ENCODE assay signal across 18 cellular contexts in the genomic region with DNA sequence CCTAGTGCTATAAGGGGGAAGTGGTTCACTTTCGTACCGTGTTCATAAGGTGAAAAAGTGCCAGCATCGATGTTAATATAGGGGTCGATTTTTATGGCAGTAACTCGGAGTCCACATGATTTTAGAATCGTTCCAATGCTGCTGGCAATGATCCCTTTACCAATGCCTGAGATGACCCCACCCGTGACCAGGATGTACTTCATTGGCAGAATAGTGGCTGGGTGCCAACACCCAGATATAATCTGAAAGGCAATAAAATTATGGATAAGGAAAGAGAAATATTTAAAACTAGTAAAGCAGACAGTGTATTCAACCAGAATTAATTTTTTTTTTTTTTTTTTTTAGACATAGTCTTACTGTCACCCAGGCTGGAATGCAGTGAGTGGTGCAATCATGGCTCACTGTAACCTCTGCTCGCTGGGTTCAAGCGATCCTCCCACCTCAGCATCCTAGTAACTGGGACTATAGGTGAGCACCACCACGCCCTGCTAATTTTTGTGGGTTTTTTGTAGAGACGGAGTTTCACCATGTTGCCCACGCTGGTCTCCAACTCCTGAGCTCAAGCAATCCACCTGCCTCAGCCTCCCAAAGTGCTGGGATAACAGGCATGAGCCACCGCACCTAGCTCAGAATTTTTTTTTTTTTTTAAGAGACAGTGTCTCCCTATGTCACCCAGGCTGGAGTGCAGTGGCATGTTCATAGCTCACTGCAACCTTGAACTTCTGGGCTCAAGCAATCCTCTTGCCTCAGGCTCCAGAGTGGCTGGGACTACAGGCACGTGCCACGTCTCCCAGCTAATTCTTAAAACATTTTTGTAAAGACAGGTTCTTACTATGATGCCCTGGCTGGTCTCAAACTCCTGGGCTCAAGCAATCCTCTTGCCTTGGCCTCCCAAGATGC. TPM values are rescaled to one million over a fixed set of nuclear protein-coding genes. Genes with fewer than 3 reads are reported as not detected.
A peak's percentile ranks its signal among the peaks of the same experiment; 100 is the strongest.
DNase-seq lines count a peak whose midpoint lies in the region; ATAC-seq, FAIRE-seq and TF ChIP-seq lines count a peak whose summit lies in the region.
"Had no signal": no experiment of that assay in that cellular context is flagged by ENCODE, and none has a peak within 500 bp of the region (broad histone marks: within the 10 kb centered on the region; RNA-seq: fewer than 3 reads in every experiment).

No MANE protein-coding gene starts in this region.

- peaks cover 40% of the 10 kb centered on the region for H3K4me1 ChIP-seq in OCI-LY1 (ENCODE audit: insufficient read depth, low read length, severe bottlenecking)
- peaks cover 27% of the 10 kb centered on the region for H3K4me1 ChIP-seq in HepG2 (ENCODE audit: insufficient read depth, low read length)
- H3K4me1 ChIP-seq in small intestine (ENCODE audit: control insufficient read depth in 2 of 2, insufficient read depth in 1 of 2, low read depth in 1 of 2, low read length in 1 of 2) = no peaks in the 10 kb centered on the region
- H3K4me1 ChIP-seq: A549, BE2C, Caco-2 had no signal

- H3K4me3 ChIP-seq in OCI-LY1 (ENCODE audit: low read depth, low read length, poor library complexity, severe bottlenecking) (no peak overlapping the region), HepG2 (replicated peaks in 1 of 3; ENCODE audit: insufficient read depth in 1 of 3, low read depth in 2 of 3, low read length in 3 of 3) (no peak overlapping the region), small intestine (ENCODE audit: low read depth in 1 of 2, low read length in 2 of 2) (no peak overlapping the region)
- H3K4me3 ChIP-seq: A549, GM23338 had no signal

- DNase-seq in HepG2 (ENCODE audit: low spot score) (peak; percentile 19), small intestine (peak; percentile 75), NCI-H128 (lab: John Stamatoyannopoulos, UW; ENCODE audit: unreplicated experiment) (no peak), NCI-H1092 treated with DMSO at 0.1 percent for 48 hours (lab: John Stamatoyannopoulos, UW) (no peak)
- no peak for DNase-seq in activated effector memory CD4-positive, alpha-beta T cell treated with anti-CD3 and anti-CD28 coated beads, Interleukin-2, amount 50 U/mL, for 16 hours
- DNase-seq: BE2C; Caco-2; CD8-positive, alpha-beta memory T cell; DND-41; GF-D8; H7 had no signal

- no peak for FAIRE-seq in HepG2 (lab: Jason Lieb, UNC)
- no peak for FAIRE-seq in small intestine (lab: Jason Lieb, UNC)
- FAIRE-seq: A549 had no signal

- peak; percentile 46 for ATAC-seq in HepG2
- ATAC-seq: A549, GM23338 had no signal

- no peak for TF ChIP-seq RAD21 in HepG2 (CRISPR knock-in tag; IDR thresholded peaks at IDR 0.05)

- no peak for TF ChIP-seq EP300 in HepG2 (IDR thresholded peaks at IDR 0.05; ENCODE audit: low read depth in 2 of 2, low read length in 2 of 2)
- no peak for TF ChIP-seq EP300 in HepG2 (CRISPR knock-in tag; IDR thresholded peaks at IDR 0.05; ENCODE audit: borderline replicate concordance)

- BruUV-seq in HepG2 (replicated peaks; lab: Mats Ljungman, UMichigan) = no TSS peak

- no peaks in the 10 kb centered on the region for H3K27me3 ChIP-seq in OCI-LY1 (ENCODE audit: insufficient read depth, low read length)
- H3K27me3 ChIP-seq in HepG2 (ENCODE audit: control insufficient read depth in 1 of 2, insufficient read depth in 2 of 2, low read length in 2 of 2) = no peaks in the 10 kb centered on the region
- no peaks in the 10 kb centered on the region for H3K27me3 ChIP-seq in small intestine (ENCODE audit: control insufficient read depth in 2 of 2, insufficient read depth in 2 of 2, low read length in 2 of 2)
- H3K27me3 ChIP-seq: BE2C had no signal

- intact Hi-C loops in HepG2 (cut with micrococcal nuclease; ENCODE audit: unreplicated experiment) = loop anchor here (1.0 kb wide), 1 partner anchor 8 kb away; no protein-coding TSS in a partner anchor

- no peaks in the 10 kb centered on the region for H3K79me2 ChIP-seq in OCI-LY1 (ENCODE audit: insufficient read depth, low read length)
- H3K79me2 ChIP-seq in HepG2 (ENCODE audit: insufficient read depth, low read length) = no peaks in the 10 kb centered on the region

- no peak overlapping the region for H3K4me2 ChIP-seq in OCI-LY1 (ENCODE audit: low read length)
- no peak overlapping the region for H3K4me2 ChIP-seq in HepG2 (ENCODE audit: low read depth, low read length)
- H3K4me2 ChIP-seq: A549, GM23338 had no signal

- POLR2A ChIA-PET in HepG2 (lab: Yijun Ruan, JAX) = interaction anchor here (1.0 to 1.6 kb wide), 2 partner anchors 9 to 17 kb away, joined by 5 to 6 read pairs; partner anchors contain the start of genes CTPS2 and SYAP1

- H3K9ac ChIP-seq in OCI-LY1 (ENCODE audit: low read length) (no peak overlapping the region), HepG2 (ENCODE audit: insufficient read depth, low read depth, low read length) (no peak overlapping the region)

- WGBS in HepG2 (ENCODE audit: low lambda C conversion rate) = 84% methylated on average over 15 of the region's 15 CpGs
- WGBS in small intestine, 3 donors = 40 to 73% (median 69%) methylated on average over 15 of the region's 15 CpGs

- in situ Hi-C loops in HepG2 (cut with HindIII; ENCODE audit: extremely low pct_ligation_motif_present, low pct_unique_long_range_greater_than_20kb) = no loop called here

- no peaks in the 10 kb centered on the region for H3K9me3 ChIP-seq in OCI-LY1 (ENCODE audit: low read length)
- H3K9me3 ChIP-seq in HepG2 (ENCODE audit: low read length) = no peaks in the 10 kb centered on the region
- H3K9me3 ChIP-seq in small intestine (ENCODE audit: control insufficient read depth, low read depth) = no peaks in the 10 kb centered on the region
- H3K9me3 ChIP-seq: A549, BE2C, Caco-2 had no signal

- H4K20me1 ChIP-seq in OCI-LY1 (ENCODE audit: insufficient read depth, low read length) (no peaks in the 10 kb centered on the region), HepG2 (ENCODE audit: insufficient read depth, low read length) (no peaks in the 10 kb centered on the region)

- H3K36me3 ChIP-seq in OCI-LY1 (ENCODE audit: insufficient read depth, low read length) (peaks cover 67% of the 10 kb centered on the region), HepG2 (replicated peaks in 1 of 2; ENCODE audit: control insufficient read depth in 1 of 2, insufficient read depth in 2 of 2, low read length in 2 of 2) (no peaks in the 10 kb centered on the region), small intestine (ENCODE audit: control insufficient read depth in 2 of 2, insufficient read depth in 2 of 2, low read length in 2 of 2) (no peaks in the 10 kb centered on the region)
- H3K36me3 ChIP-seq: BE2C had no signal

- H3K27ac ChIP-seq in OCI-LY1 (ENCODE audit: low read depth, low read length, poor library complexity, severe bottlenecking) (peak overlapping the region; percentile 99), HepG2 (ENCODE audit: extremely low read length, insufficient read depth, low read length) (peak overlapping the region; percentile 30), small intestine (ENCODE audit: low read depth in 1 of 2, low read length in 1 of 2) (no peak overlapping the region)
- H3K27ac ChIP-seq: A549 had no signal

- CTCF ChIA-PET in HepG2 (lab: Yijun Ruan, JAX; ENCODE audit: low intra/inter-chr PET ratio, low total read pairs) = no interaction called here

- TF ChIP-seq CTCF in OCI-LY1 (IDR thresholded peaks at IDR 0.05; ENCODE audit: low read length) (no peak), HepG2 (CRISPR knock-in tag; IDR thresholded peaks at IDR 0.05) (no peak)

- no peak overlapping the region for H2AFZ ChIP-seq in OCI-LY1 (ENCODE audit: low read length)
- no peak overlapping the region for H2AFZ ChIP-seq in HepG2 (ENCODE audit: low read length)
- H2AFZ ChIP-seq: GM23338 had no signal

- TF ChIP-seq POLR2A in HepG2 (IDR thresholded peaks at IDR 0.05; ENCODE audit: insufficient read depth in 1 of 2, low read depth in 2 of 2, low read length in 2 of 2) = no peak

- H3K9me2 ChIP-seq in OCI-LY1 (ENCODE audit: low read depth, low read length) = no peaks in the 10 kb centered on the region

- H3F3A ChIP-seq in OCI-LY1 (ENCODE audit: insufficient read depth, low read length) = peaks cover 3% of the 10 kb centered on the region; the same call in 1 of the 2 replicates

RNA-seq across cellular contexts. Expression of gene CTPS2, which starts 9.5 kb away (rescaled TPM):
- 26.1 and 32.2 TPM in 2 replicates for total RNA-seq in HepG2 (2016; rRNA removed; fragmentation: Illumina TruSeq; extraction: Trizol)
- 5.7 and 7.5 TPM in 2 replicates for total RNA-seq in HepG2 (2016; cell fraction: cytosol; rRNA removed; fragmentation: Illumina TruSeq; extraction: Trizol; ENCODE audit: low read depth)
- 23.8 and 33.8 TPM in 2 replicates for total RNA-seq in HepG2 (2016; cell fraction: insoluble cytoplasmic fraction; rRNA removed; fragmentation: Illumina TruSeq; extraction: Trizol)
- total RNA-seq in HepG2 (2016; cell fraction: membrane; rRNA removed; fragmentation: Illumina TruSeq; extraction: Trizol) = 10.1 and 10.8 TPM in 2 replicates
- total RNA-seq in HepG2 (2016; cell fraction: nucleus; rRNA removed; fragmentation: Illumina TruSeq; extraction: Trizol) = 23.4 and 23.8 TPM in 2 replicates
- polyA plus RNA-seq in HepG2 (2011; rRNA removed) = 8.3 and 10.3 TPM in 2 replicates
- polyA plus RNA-seq in HepG2 (2011; cell fraction: cytosol; rRNA removed) = 5.8 and 7.1 TPM in 2 replicates
- polyA plus RNA-seq in HepG2 (2011; cell fraction: nucleus; rRNA removed) = 7.3 and 8.8 TPM in 2 replicates
- polyA plus RNA-seq in HepG2 (2012) = 11.7 and 14.7 TPM in 2 replicates
- polyA plus RNA-seq in HepG2 (2016; cell fraction: cytosol; fragmentation: Illumina TruSeq; extraction: Trizol; ENCODE audit: low read depth) = 2.5 TPM in 2 replicates
- polyA plus RNA-seq in HepG2 (2016; cell fraction: insoluble cytoplasmic fraction; fragmentation: Illumina TruSeq; extraction: Trizol; ENCODE audit: low read depth) = 26.9 and 27.1 TPM in 2 replicates
- polyA plus RNA-seq in HepG2 (2016; cell fraction: membrane; fragmentation: Illumina TruSeq; extraction: Trizol; ENCODE audit: low read depth) = 6.7 and 8.0 TPM in 2 replicates
- 34.0 and 40.8 TPM in 2 replicates for polyA plus RNA-seq in HepG2 (2016; cell fraction: nucleus; fragmentation: Illumina TruSeq; extraction: Trizol; ENCODE audit: insufficient read depth, low read depth)
- 10.5 and 22.3 TPM in 2 replicates for polyA minus RNA-seq in HepG2 (2011; rRNA and poly(A)+ RNA removed; ENCODE audit: low replicate concordance)
- polyA minus RNA-seq in HepG2 (2011; cell fraction: cytosol; rRNA and poly(A)+ RNA removed) = 11.4 and 11.9 TPM in 2 replicates
- polyA minus RNA-seq in HepG2 (2011; cell fraction: nucleus; rRNA and poly(A)+ RNA removed) = 21.0 and 28.7 TPM in 2 replicates
- 10 to 100 TPM; 10.3 to 57.0 (median 17.6) TPM for polyA plus RNA-seq in small intestine

RNA-seq across cellular contexts. Expression of gene SYAP1, which starts 16.5 kb away (rescaled TPM):
- 18.5 and 25.3 TPM in 2 replicates for total RNA-seq in HepG2 (2016; rRNA removed; fragmentation: Illumina TruSeq; extraction: Trizol)
- 1.8 and 2.4 TPM in 2 replicates for total RNA-seq in HepG2 (2016; cell fraction: cytosol; rRNA removed; fragmentation: Illumina TruSeq; extraction: Trizol; ENCODE audit: low read depth)
- 17.7 and 30.0 TPM in 2 replicates for total RNA-seq in HepG2 (2016; cell fraction: insoluble cytoplasmic fraction; rRNA removed; fragmentation: Illumina TruSeq; extraction: Trizol)
- 6.9 and 7.3 TPM in 2 replicates for total RNA-seq in HepG2 (2016; cell fraction: membrane; rRNA removed; fragmentation: Illumina TruSeq; extraction: Trizol)
- 10.0 and 11.8 TPM in 2 replicates for total RNA-seq in HepG2 (2016; cell fraction: nucleus; rRNA removed; fragmentation: Illumina TruSeq; extraction: Trizol)
- 4.3 and 4.9 TPM in 2 replicates for polyA plus RNA-seq in HepG2 (2011; rRNA removed)
- polyA plus RNA-seq in HepG2 (2011; cell fraction: cytosol; rRNA removed) = 4.1 and 4.7 TPM in 2 replicates
- 1.4 and 2.1 TPM in 2 replicates for polyA plus RNA-seq in HepG2 (2011; cell fraction: nucleus; rRNA removed)
- 9.0 and 13.4 TPM in 2 replicates for polyA plus RNA-seq in HepG2 (2012)
- 2.0 and 2.2 TPM in 2 replicates for polyA plus RNA-seq in HepG2 (2016; cell fraction: cytosol; fragmentation: Illumina TruSeq; extraction: Trizol; ENCODE audit: low read depth)
- 29.4 TPM in 2 replicates for polyA plus RNA-seq in HepG2 (2016; cell fraction: insoluble cytoplasmic fraction; fragmentation: Illumina TruSeq; extraction: Trizol; ENCODE audit: low read depth)
- 4.6 and 4.9 TPM in 2 replicates for polyA plus RNA-seq in HepG2 (2016; cell fraction: membrane; fragmentation: Illumina TruSeq; extraction: Trizol; ENCODE audit: low read depth)
- polyA plus RNA-seq in HepG2 (2016; cell fraction: nucleus; fragmentation: Illumina TruSeq; extraction: Trizol; ENCODE audit: insufficient read depth, low read depth) = 10.1 and 12.0 TPM in 2 replicates
- 3.2 and 10.1 TPM in 2 replicates for polyA minus RNA-seq in HepG2 (2011; rRNA and poly(A)+ RNA removed; ENCODE audit: low replicate concordance)
- 3.6 and 4.2 TPM in 2 replicates for polyA minus RNA-seq in HepG2 (2011; cell fraction: cytosol; rRNA and poly(A)+ RNA removed)
- polyA minus RNA-seq in HepG2 (2011; cell fraction: nucleus; rRNA and poly(A)+ RNA removed) = 5.7 and 5.9 TPM in 2 replicates
- 10 to 100 TPM; 17.6 to 30.4 (median 23.0) TPM for polyA plus RNA-seq in small intestine

RNA-seq across cellular contexts. Expression of gene S100G, which starts 53.0 kb away (rescaled TPM):
- total RNA-seq in HepG2 (2016; rRNA removed; fragmentation: Illumina TruSeq; extraction: Trizol) = not detected in 2 replicates
- not detected in 2 replicates for total RNA-seq in HepG2 (2016; cell fraction: cytosol; rRNA removed; fragmentation: Illumina TruSeq; extraction: Trizol; ENCODE audit: low read depth)
- total RNA-seq in HepG2 (2016; cell fraction: insoluble cytoplasmic fraction; rRNA removed; fragmentation: Illumina TruSeq; extraction: Trizol) = not detected in 2 replicates
- total RNA-seq in HepG2 (2016; cell fraction: membrane; rRNA removed; fragmentation: Illumina TruSeq; extraction: Trizol) = not detected in 2 replicates
- total RNA-seq in HepG2 (2016; cell fraction: nucleus; rRNA removed; fragmentation: Illumina TruSeq; extraction: Trizol) = not detected in 2 replicates
- not detected in 2 replicates for polyA plus RNA-seq in HepG2 (2011; rRNA removed)
- polyA plus RNA-seq in HepG2 (2011; cell fraction: cytosol; rRNA removed) = not detected in 2 replicates
- polyA plus RNA-seq in HepG2 (2011; cell fraction: nucleus; rRNA removed) = not detected in 2 replicates
- polyA plus RNA-seq in HepG2 (2012) = not detected in 2 replicates
- polyA plus RNA-seq in HepG2 (2016; cell fraction: cytosol; fragmentation: Illumina TruSeq; extraction: Trizol; ENCODE audit: low read depth) = not detected in 2 replicates
- polyA plus RNA-seq in HepG2 (2016; cell fraction: insoluble cytoplasmic fraction; fragmentation: Illumina TruSeq; extraction: Trizol; ENCODE audit: low read depth) = not detected in 2 replicates
- not detected in 2 replicates for polyA plus RNA-seq in HepG2 (2016; cell fraction: membrane; fragmentation: Illumina TruSeq; extraction: Trizol; ENCODE audit: low read depth)
- not detected in 2 replicates for polyA plus RNA-seq in HepG2 (2016; cell fraction: nucleus; fragmentation: Illumina TruSeq; extraction: Trizol; ENCODE audit: insufficient read depth, low read depth)
- polyA minus RNA-seq in HepG2 (2011; rRNA and poly(A)+ RNA removed; ENCODE audit: low replicate concordance) = not detected in 2 replicates
- not detected in 2 replicates for polyA minus RNA-seq in HepG2 (2011; cell fraction: cytosol; rRNA and poly(A)+ RNA removed)
- not detected in 2 replicates for polyA minus RNA-seq in HepG2 (2011; cell fraction: nucleus; rRNA and poly(A)+ RNA removed)
- polyA plus RNA-seq in small intestine = 100 to 1,000 TPM in 1 of 3 donors, 10 to 100 TPM in 2; 28.9 to 295 (median 34.9) TPM
- total RNA-seq: Caco-2; CD8-positive, alpha-beta memory T cell; GM23338; H7; HT-29 had no signal
- polyA plus RNA-seq: A549; AG04450; CD14-positive monocyte; CD8-positive, alpha-beta memory T cell; GM23338; IgD-negative memory B cell had no signal

Comparison
In these comparisons a context has a peak if more than half of its experiments do, and no peak if none do; other contexts are left out.
1. H3K27ac ChIP-seq: peak in OCI-LY1 (single experiment) and HepG2 (single experiment); none in small intestine (0 of 2).
2. DNase-seq: peak in HepG2 (single experiment) and small intestine (single experiment); none in activated effector memory CD4-positive, alpha-beta T cell treated with anti-CD3 and anti-CD28 coated beads, Interleukin-2, amount 50 U/mL, for 16 hours (single experiment), NCI-H128 (single experiment) and NCI-H1092 treated with DMSO at 0.1 percent for 48 hours (single experiment).
3. RNA of gene S100G, which starts 53.0 kb away (polyA plus RNA-seq): 28.9 to 295 TPM in small intestine; not detected in HepG2; every median in the first group is over 10 times any median in the second.